Comparison of ENCODE assay signal across 2 cellular contexts in the genomic region with DNA sequence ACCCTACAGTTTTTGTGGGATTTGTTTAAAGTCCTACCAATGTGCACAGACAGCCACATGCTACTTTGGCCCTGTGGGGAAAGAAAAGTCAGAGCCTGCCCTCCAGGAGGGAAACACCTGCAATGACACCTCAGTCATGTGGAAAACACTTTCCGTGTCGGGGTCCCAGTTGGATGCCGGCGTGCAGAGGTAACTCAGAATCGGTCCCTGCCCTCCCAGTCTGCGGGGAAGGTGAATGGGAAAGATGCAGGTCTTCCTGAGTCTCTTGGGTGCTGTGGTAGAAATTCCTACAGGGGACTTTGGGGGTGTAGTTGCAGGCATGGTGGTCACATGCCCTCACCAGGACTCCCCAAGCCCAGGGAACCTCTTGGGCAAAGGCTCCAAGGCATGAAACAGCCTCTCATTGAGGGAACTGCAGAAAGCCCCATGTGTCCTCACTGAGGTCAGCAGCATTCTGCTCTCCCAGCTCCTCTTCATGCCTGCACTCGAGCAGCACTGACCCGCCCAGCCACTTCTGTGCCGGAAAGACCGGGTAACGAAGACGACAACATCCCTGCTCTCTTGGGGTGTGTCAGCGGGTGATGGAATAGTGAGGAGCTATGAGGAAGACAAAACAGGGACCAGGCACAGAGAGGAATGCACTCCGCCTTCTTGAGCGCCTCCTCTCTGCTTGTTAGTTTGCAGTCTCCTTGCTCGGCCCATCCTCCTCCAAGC.
TF ChIP-seq lines count a peak whose summit lies in the region.

No MANE protein-coding gene starts in this region.

TF ChIP-seq in IMR-90, 13 proteins besides CTCF, POLR2A, EP300 and RAD21:
- TF ChIP-seq CHD1 (IDR thresholded peaks at IDR 0.05; ENCODE audit: low read depth, low read length), result no peak
- no peak for TF ChIP-seq RCOR1 (IDR thresholded peaks at IDR 0.05; ENCODE audit: insufficient replicate concordance, low read length)
- TF ChIP-seq, protein P1, sequence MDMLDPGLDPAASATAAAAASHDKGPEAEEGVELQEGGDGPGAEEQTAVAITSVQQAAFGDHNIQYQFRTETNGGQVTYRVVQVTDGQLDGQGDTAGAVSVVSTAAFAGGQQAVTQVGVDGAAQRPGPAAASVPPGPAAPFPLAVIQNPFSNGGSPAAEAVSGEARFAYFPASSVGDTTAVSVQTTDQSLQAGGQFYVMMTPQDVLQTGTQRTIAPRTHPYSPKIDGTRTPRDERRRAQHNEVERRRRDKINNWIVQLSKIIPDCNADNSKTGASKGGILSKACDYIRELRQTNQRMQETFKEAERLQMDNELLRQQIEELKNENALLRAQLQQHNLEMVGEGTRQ (IDR thresholded peaks at IDR 0.05; ENCODE audit: low read depth, low read length), result no peak
- no peak for TF ChIP-seq MAZ (IDR thresholded peaks at IDR 0.05; ENCODE audit: borderline replicate concordance, low read depth, low read length)
- TF ChIP-seq MXI1 (IDR thresholded peaks at IDR 0.05; ENCODE audit: borderline replicate concordance, low read depth, low read length), result no peak

TF ChIP-seq in GM23338, 12 proteins besides CTCF, POLR2A, EP300 and RAD21:
- TF ChIP-seq POLR2AphosphoS5 (IDR thresholded peaks at IDR 0.05; ENCODE audit: low read depth), result no peak
- no peak for TF ChIP-seq CREB1 (CRISPR knock-in tag; IDR thresholded peaks at IDR 0.05; ENCODE audit: low read depth)
- no peak for TF ChIP-seq STAT1 (IDR thresholded peaks at IDR 0.05; ENCODE audit: unreplicated experiment)
- no peak for TF ChIP-seq JUNB (IDR thresholded peaks at IDR 0.05; ENCODE audit: unreplicated experiment)
- TF ChIP-seq ZNF331 (CRISPR knock-in tag; IDR thresholded peaks at IDR 0.05; ENCODE audit: low read depth), result no peak
- TF ChIP-seq, protein P2, sequence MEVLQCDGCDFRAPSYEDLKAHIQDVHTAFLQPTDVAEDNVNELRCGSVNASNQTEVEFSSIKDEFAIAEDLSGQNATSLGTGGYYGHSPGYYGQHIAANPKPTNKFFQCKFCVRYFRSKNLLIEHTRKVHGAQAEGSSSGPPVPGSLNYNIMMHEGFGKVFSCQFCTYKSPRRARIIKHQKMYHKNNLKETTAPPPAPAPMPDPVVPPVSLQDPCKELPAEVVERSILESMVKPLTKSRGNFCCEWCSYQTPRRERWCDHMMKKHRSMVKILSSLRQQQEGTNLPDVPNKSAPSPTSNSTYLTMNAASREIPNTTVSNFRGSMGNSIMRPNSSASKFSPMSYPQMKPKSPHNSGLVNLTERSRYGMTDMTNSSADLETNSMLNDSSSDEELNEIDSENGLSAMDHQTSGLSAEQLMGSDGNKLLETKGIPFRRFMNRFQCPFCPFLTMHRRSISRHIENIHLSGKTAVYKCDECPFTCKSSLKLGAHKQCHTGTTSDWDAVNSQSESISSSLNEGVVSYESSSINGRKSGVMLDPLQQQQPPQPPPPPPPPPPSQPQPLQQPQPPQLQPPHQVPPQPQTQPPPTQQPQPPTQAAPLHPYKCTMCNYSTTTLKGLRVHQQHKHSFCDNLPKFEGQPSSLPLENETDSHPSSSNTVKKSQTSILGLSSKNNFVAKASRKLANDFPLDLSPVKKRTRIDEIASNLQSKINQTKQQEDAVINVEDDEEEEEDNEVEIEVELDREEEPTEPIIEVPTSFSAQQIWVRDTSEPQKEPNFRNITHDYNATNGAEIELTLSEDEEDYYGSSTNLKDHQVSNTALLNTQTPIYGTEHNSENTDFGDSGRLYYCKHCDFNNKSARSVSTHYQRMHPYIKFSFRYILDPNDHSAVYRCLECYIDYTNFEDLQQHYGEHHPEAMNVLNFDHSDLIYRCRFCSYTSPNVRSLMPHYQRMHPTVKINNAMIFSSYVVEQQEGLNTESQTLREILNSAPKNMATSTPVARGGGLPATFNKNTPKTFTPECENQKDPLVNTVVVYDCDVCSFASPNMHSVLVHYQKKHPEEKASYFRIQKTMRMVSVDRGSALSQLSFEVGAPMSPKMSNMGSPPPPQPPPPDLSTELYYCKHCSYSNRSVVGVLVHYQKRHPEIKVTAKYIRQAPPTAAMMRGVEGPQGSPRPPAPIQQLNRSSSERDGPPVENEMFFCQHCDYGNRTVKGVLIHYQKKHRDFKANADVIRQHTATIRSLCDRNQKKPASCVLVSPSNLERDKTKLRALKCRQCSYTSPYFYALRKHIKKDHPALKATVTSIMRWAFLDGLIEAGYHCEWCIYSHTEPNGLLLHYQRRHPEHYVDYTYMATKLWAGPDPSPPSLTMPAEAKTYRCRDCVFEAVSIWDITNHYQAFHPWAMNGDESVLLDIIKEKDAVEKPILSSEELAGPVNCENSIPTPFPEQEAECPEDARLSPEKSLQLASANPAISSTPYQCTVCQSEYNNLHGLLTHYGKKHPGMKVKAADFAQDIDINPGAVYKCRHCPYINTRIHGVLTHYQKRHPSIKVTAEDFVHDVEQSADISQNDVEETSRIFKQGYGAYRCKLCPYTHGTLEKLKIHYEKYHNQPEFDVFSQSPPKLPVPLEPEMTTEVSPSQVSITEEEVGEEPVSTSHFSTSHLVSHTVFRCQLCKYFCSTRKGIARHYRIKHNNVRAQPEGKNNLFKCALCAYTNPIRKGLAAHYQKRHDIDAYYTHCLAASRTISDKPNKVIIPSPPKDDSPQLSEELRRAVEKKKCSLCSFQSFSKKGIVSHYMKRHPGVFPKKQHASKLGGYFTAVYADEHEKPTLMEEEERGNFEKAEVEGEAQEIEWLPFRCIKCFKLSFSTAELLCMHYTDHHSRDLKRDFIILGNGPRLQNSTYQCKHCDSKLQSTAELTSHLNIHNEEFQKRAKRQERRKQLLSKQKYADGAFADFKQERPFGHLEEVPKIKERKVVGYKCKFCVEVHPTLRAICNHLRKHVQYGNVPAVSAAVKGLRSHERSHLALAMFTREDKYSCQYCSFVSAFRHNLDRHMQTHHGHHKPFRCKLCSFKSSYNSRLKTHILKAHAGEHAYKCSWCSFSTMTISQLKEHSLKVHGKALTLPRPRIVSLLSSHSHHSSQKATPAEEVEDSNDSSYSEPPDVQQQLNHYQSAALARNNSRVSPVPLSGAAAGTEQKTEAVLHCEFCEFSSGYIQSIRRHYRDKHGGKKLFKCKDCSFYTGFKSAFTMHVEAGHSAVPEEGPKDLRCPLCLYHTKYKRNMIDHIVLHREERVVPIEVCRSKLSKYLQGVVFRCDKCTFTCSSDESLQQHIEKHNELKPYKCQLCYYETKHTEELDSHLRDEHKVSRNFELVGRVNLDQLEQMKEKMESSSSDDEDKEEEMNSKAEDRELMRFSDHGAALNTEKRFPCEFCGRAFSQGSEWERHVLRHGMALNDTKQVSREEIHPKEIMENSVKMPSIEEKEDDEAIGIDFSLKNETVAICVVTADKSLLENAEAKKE (CRISPR knock-in tag; IDR thresholded peaks at IDR 0.05), result no peak
